17 cellular contexts compared by ENCODE assay signal in genomic region chr6:67131827-67132226, GRCh38.
A peak's percentile ranks its signal among the peaks of the same experiment; 100 is the strongest.
DNase-seq lines count a peak whose midpoint lies in the region; ATAC-seq and TF ChIP-seq lines count a peak whose summit lies in the region.
"Had no signal": no experiment of that assay in that cellular context is flagged by ENCODE, and none has a peak within 500 bp of the region (broad histone marks: within the 10 kb centered on the region; RNA-seq: fewer than 3 reads in every experiment).

No MANE protein-coding gene starts in this region.

- DNase-seq in PC-3, result peak; percentile 21
- peak; percentile 15 for DNase-seq in choroid plexus epithelial cell (ENCODE audit: low read depth)
- peak; percentile 64 for DNase-seq in midbrain (lab: John Stamatoyannopoulos, UW)
- no peak for DNase-seq in mucosa of descending colon
- DNase-seq in naive thymus-derived CD8-positive, alpha-beta T cell, result no peak
- DNase-seq in NCI-H128 (lab: John Stamatoyannopoulos, UW; ENCODE audit: unreplicated experiment), result no peak
- DNase-seq: GDM1; NCI-H1436; NCI-H2171; NCI-H82; ovary; stimulated activated CD4-positive, alpha-beta T cell treated with anti-CD3 and anti-CD28 coated beads, Interleukin-1b, Interleukin-23, amount 100 ng/mL, for 48 hours had no signal

- TF ChIP-seq CTCF in PC-3 (conservative IDR thresholded peaks at IDR 0.05; ENCODE audit: low read depth, low read length) (no peak), choroid plexus epithelial cell (conservative IDR thresholded peaks at IDR 0.05; ENCODE audit: low read depth, low read length) (no peak), mucosa of descending colon (IDR thresholded peaks at IDR 0.05) (no peak)

- POLR2A ChIA-PET in PC-3 (lab: Charles Lee; ENCODE audit: unreplicated experiment), result interaction anchor here (0.9 kb wide), 1 partner anchor 571 kb away, joined by 7 read pairs; no protein-coding TSS in a partner anchor
- POLR2A ChIA-PET in naive thymus-derived CD8-positive, alpha-beta T cell (lab: Charles Lee), result no interaction called here

- H3K36me3 ChIP-seq in PC-3 (ENCODE audit: low read depth, low read length) (no peaks in the 10 kb centered on the region), mucosa of descending colon (ENCODE audit: low read depth) (no peaks in the 10 kb centered on the region)
- H3K36me3 ChIP-seq: BLaER1, ovary had no signal

- H3K9me3 ChIP-seq in PC-3 (ENCODE audit: low read length), result no peaks in the 10 kb centered on the region
- H3K9me3 ChIP-seq in mucosa of descending colon, result peaks cover 28% of the 10 kb centered on the region
- H3K9me3 ChIP-seq: BLaER1, ovary had no signal

- ATAC-seq in PC-3 (peak; percentile 24; the same call in 1 of the 2 replicates), mucosa of descending colon (no peak), HG02884 (IDR thresholded peaks at IDR 0.05; ENCODE audit: unreplicated experiment) (no peak)
- no peak for ATAC-seq in naive thymus-derived CD8-positive, alpha-beta T cell
- ATAC-seq: activated CD4-positive, CD25-positive, alpha-beta regulatory T cell treated with anti-CD3 and anti-CD28 coated beads, Interleukin-2, amount 50 U/mL, for 24 hours; activated T-helper 17 cell treated with anti-CD3 and anti-CD28 coated beads, Interleukin-2, amount 50 U/mL, for 72 hours had no signal

- H2AFZ ChIP-seq in PC-3 (ENCODE audit: low read length), result no peak overlapping the region

- no peaks in the 10 kb centered on the region for H3K79me2 ChIP-seq in PC-3 (ENCODE audit: low read length)

- BruUV-seq in PC-3 (replicated peaks; lab: Mats Ljungman, UMichigan), result no TSS peak

- H3K4me1 Mint-ChIP-seq in naive thymus-derived CD8-positive, alpha-beta T cell, result no peaks in the 10 kb centered on the region
- H3K4me1 Mint-ChIP-seq: activated T-helper 17 cell treated with anti-CD3 and anti-CD28 coated beads, Interleukin-2, amount 50 U/mL, for 72 hours had no signal

- no peaks in the 10 kb centered on the region for H3K27me3 Mint-ChIP-seq in naive thymus-derived CD8-positive, alpha-beta T cell
- H3K27me3 Mint-ChIP-seq: activated T-helper 17 cell treated with anti-CD3 and anti-CD28 coated beads, Interleukin-2, amount 50 U/mL, for 72 hours; stimulated activated naive CD8-positive, alpha-beta T cell treated with anti-CD3 and anti-CD28 coated beads, Interleukin-15, Interleukin-2, amounts not matched to agents 100 ng/mL and 50 ng/mL, for 24 hours had no signal

- no peaks in the 10 kb centered on the region for H3K9me2 ChIP-seq in PC-3 (replicated peaks; ENCODE audit: low read length)

- no peak overlapping the region for H3K4me3 ChIP-seq in PC-3 (ENCODE audit: low read length)
- no peak overlapping the region for H3K4me3 ChIP-seq in choroid plexus epithelial cell (ENCODE audit: low read depth, low read length)
- no peak overlapping the region for H3K4me3 ChIP-seq in mucosa of descending colon
- H3K4me3 ChIP-seq: BLaER1, ovary had no signal

- H3K9me3 Mint-ChIP-seq in naive thymus-derived CD8-positive, alpha-beta T cell, result peaks cover 0 to 8% (median 3%) of the 10 kb centered on the region in 9 donors
- H3K9me3 Mint-ChIP-seq: stimulated activated naive CD8-positive, alpha-beta T cell treated with anti-CD3 and anti-CD28 coated beads, Interleukin-15, Interleukin-2, amounts not matched to agents 100 ng/mL and 50 ng/mL, for 24 hours had no signal

- H3K36me3 Mint-ChIP-seq in naive thymus-derived CD8-positive, alpha-beta T cell, result no peaks in the 10 kb centered on the region

- H3K4me3 Mint-ChIP-seq in naive thymus-derived CD8-positive, alpha-beta T cell, result no peak overlapping the region
- H3K4me3 Mint-ChIP-seq: activated T-helper 17 cell treated with anti-CD3 and anti-CD28 coated beads, Interleukin-2, amount 50 U/mL, for 72 hours; stimulated activated naive CD8-positive, alpha-beta T cell treated with anti-CD3 and anti-CD28 coated beads, Interleukin-15, Interleukin-2, amounts not matched to agents 100 ng/mL and 50 ng/mL, for 24 hours had no signal

- H3K9ac ChIP-seq in PC-3 (ENCODE audit: low read length), result no peak overlapping the region
- H3K9ac ChIP-seq: BLaER1 had no signal

- no peak overlapping the region for H3K4me2 ChIP-seq in PC-3 (ENCODE audit: low read length)
- H3K4me2 ChIP-seq: BLaER1 had no signal

- CTCF ChIA-PET in PC-3 (lab: Charles Lee), result no interaction called here

- no peaks in the 10 kb centered on the region for H3K27me3 ChIP-seq in PC-3 (ENCODE audit: low read length)
- H3K27me3 ChIP-seq: BLaER1, ovary had no signal

- H3K4me1 ChIP-seq in PC-3 (ENCODE audit: insufficient read depth, low read length) (no peaks in the 10 kb centered on the region), mucosa of descending colon (ENCODE audit: low read depth) (no peaks in the 10 kb centered on the region)
- H3K4me1 ChIP-seq: BLaER1 had no signal

- no peaks in the 10 kb centered on the region for H3F3A ChIP-seq in PC-3 (ENCODE audit: low read length, unreplicated experiment)

- no peak overlapping the region for H3K27ac Mint-ChIP-seq in naive thymus-derived CD8-positive, alpha-beta T cell
- H3K27ac Mint-ChIP-seq: activated T-helper 17 cell treated with anti-CD3 and anti-CD28 coated beads, Interleukin-2, amount 50 U/mL, for 72 hours; stimulated activated naive CD8-positive, alpha-beta T cell treated with anti-CD3 and anti-CD28 coated beads, Interleukin-15, Interleukin-2, amounts not matched to agents 100 ng/mL and 50 ng/mL, for 24 hours had no signal

- intact Hi-C loops in PC-3 (cut with micrococcal nuclease), result no loop called here
- intact Hi-C loops in mucosa of descending colon (cut with DNase I, micrococcal nuclease), result no loop called here

- no peak overlapping the region for H3K27ac ChIP-seq in PC-3 (ENCODE audit: low read length)
- H3K27ac ChIP-seq: BLaER1, ovary had no signal

- H4K20me1 ChIP-seq in PC-3 (ENCODE audit: low read length), result no peaks in the 10 kb centered on the region
- H4K20me1 ChIP-seq: BLaER1 had no signal

Comparison
In these comparisons a context has a peak if more than half of its experiments do, and no peak if none do; other contexts are left out.
1. DNase-seq: peak in PC-3 (single experiment), choroid plexus epithelial cell (single experiment) and midbrain (single experiment); none in mucosa of descending colon (0 of 3), naive thymus-derived CD8-positive, alpha-beta T cell (0 of 10) and NCI-H128 (single experiment).